11 cellular contexts compared by ENCODE assay signal in the genomic region with DNA sequence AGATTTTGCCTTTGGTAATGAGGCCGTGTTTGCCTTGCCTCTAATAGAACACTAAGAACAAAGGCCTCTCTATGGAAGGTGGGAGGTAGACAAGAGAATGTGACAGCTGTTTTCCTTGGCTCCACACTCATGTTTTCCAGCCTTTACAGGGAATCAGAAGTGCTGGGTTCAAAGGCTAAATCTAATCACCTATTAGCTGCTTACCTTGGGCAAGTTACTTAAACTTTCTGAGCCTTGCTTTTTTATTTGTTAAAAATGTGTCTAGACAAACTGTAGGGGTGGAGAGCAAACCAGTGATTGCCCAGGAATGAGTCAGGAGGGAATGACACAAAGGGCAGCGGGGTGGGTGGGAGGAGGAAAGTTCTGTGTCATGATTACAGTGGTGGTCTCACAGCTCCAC.
DNase-seq lines count a peak whose midpoint lies in the region; ATAC-seq and TF ChIP-seq lines count a peak whose summit lies in the region.
"Had no signal": no experiment of that assay in that cellular context is flagged by ENCODE, and none has a peak within 500 bp of the region (broad histone marks: within the 10 kb centered on the region; RNA-seq: fewer than 3 reads in every experiment).

No MANE protein-coding gene starts in this region.

- H3K9me3 ChIP-seq in breast epithelium (no peaks in the 10 kb centered on the region), upper lobe of right lung (no peaks in the 10 kb centered on the region)
- H3K9me3 ChIP-seq: neutrophil had no signal

- H3K4me3 ChIP-seq in breast epithelium = no peak overlapping the region
- H3K4me3 ChIP-seq in upper lobe of right lung = no peak overlapping the region

- H3K9me3 Mint-ChIP-seq in Calu3 (ENCODE audit: low read depth, unreplicated experiment) (peaks cover 4% of the 10 kb centered on the region), mesothelial cell of epicardium (no peaks in the 10 kb centered on the region)

- H3K4me3 Mint-ChIP-seq in Calu3 (ENCODE audit: low read depth, unreplicated experiment) = no peak overlapping the region
- H3K4me3 Mint-ChIP-seq in mesothelial cell of epicardium = no peak overlapping the region

- intact Hi-C loops in Calu3 (cut with micrococcal nuclease; ENCODE audit: unreplicated experiment) = loop anchor here (2.0 to 10.0 kb wide), 3 partner anchors 119 to 367 kb away; no protein-coding TSS in a partner anchor
- intact Hi-C loops in breast epithelium (cut with DNase I; ENCODE audit: low total_unique reads) = no loop called here
- intact Hi-C loops in upper lobe of right lung (cut with DNase I) = no loop called here

- TF ChIP-seq POLR2A in breast epithelium (IDR thresholded peaks at IDR 0.05) = no peak

- TF ChIP-seq CTCF in Calu3 (IDR thresholded peaks at IDR 0.05; ENCODE audit: unreplicated experiment) (no peak), breast epithelium (IDR thresholded peaks at IDR 0.05) (no peak), mesothelial cell of epicardium (IDR thresholded peaks at IDR 0.05; ENCODE audit: unreplicated experiment) (no peak), upper lobe of right lung (IDR thresholded peaks at IDR 0.05) (no peak)

- H3K4me1 Mint-ChIP-seq in Calu3 (ENCODE audit: low read depth, unreplicated experiment) = peaks cover 91% of the 10 kb centered on the region
- peaks cover 21% of the 10 kb centered on the region for H3K4me1 Mint-ChIP-seq in mesothelial cell of epicardium

- DNase-seq in Calu3 (peak; percentile 48), HT1080 (ENCODE audit: low read depth) (peak; percentile 79), breast epithelium (ENCODE audit: low spot score in 2 of 2) (no peak), mesothelial cell of epicardium (ENCODE audit: low spot score in 2 of 2, unreplicated experiment in 2 of 2) (no peak), NCI-H1417 treated with DMSO at 0.1 percent for 48 hours (lab: John Stamatoyannopoulos, UW) (no peak), DMS114 treated with DMSO at 0.1 percent for 48 hours (lab: John Stamatoyannopoulos, UW; ENCODE audit: unreplicated experiment) (no peak), upper lobe of right lung (no peak)
- DNase-seq: cortex of kidney, NCI-H2029 had no signal

- H3K4me1 ChIP-seq in breast epithelium (peaks cover 0 to 4% of the 10 kb centered on the region in 2 donors), upper lobe of right lung (no peaks in the 10 kb centered on the region)

- ATAC-seq in HG02798 (IDR thresholded peaks at IDR 0.05; ENCODE audit: poor library complexity, unreplicated experiment) = no peak
- no peak for ATAC-seq in upper lobe of right lung

- peaks cover 36% of the 10 kb centered on the region for H3K36me3 Mint-ChIP-seq in Calu3 (ENCODE audit: insufficient read depth, unreplicated experiment)
- H3K36me3 Mint-ChIP-seq in mesothelial cell of epicardium = no peaks in the 10 kb centered on the region

- H3K27me3 Mint-ChIP-seq in Calu3 (ENCODE audit: unreplicated experiment) = no peaks in the 10 kb centered on the region
- H3K27me3 Mint-ChIP-seq in mesothelial cell of epicardium (ENCODE audit: low read depth) = no peaks in the 10 kb centered on the region

- H3K36me3 ChIP-seq in breast epithelium (no peaks in the 10 kb centered on the region), upper lobe of right lung (no peaks in the 10 kb centered on the region)
- H3K36me3 ChIP-seq: neutrophil had no signal

- peak overlapping the region; percentile 88 for H3K27ac Mint-ChIP-seq in Calu3 (ENCODE audit: unreplicated experiment)
- peak overlapping the region; percentile 37 for H3K27ac Mint-ChIP-seq in mesothelial cell of epicardium

- H3K27me3 ChIP-seq in breast epithelium = no peaks in the 10 kb centered on the region
- H3K27me3 ChIP-seq in upper lobe of right lung = no peaks in the 10 kb centered on the region
- H3K27me3 ChIP-seq: neutrophil had no signal

- BruUV-seq in Calu3 (replicated peaks; lab: Mats Ljungman, UMichigan) = no TSS peak

- H3K27ac ChIP-seq in breast epithelium (peak overlapping the region; percentile 62 to 86), upper lobe of right lung (no peak overlapping the region)
- H3K27ac ChIP-seq: neutrophil had no signal

- CTCF ChIA-PET in Calu3 (lab: Charles Lee) = interaction anchor here (0.6 to 1.2 kb wide), 4 partner anchors 121 to 673 kb away, joined by 3 to 10 read pairs (median 4); no protein-coding TSS in a partner anchor

Comparison
In these comparisons a context has a peak if more than half of its experiments do, and no peak if none do; other contexts are left out.
1. DNase-seq: peak in Calu3 (single experiment) and HT1080 (single experiment); none in breast epithelium (0 of 2), mesothelial cell of epicardium (0 of 2), NCI-H1417 treated with DMSO at 0.1 percent for 48 hours (single experiment), DMS114 treated with DMSO at 0.1 percent for 48 hours (single experiment) and upper lobe of right lung (single experiment).